ENCODE assay signal across 13 cellular contexts in the genomic region with DNA sequence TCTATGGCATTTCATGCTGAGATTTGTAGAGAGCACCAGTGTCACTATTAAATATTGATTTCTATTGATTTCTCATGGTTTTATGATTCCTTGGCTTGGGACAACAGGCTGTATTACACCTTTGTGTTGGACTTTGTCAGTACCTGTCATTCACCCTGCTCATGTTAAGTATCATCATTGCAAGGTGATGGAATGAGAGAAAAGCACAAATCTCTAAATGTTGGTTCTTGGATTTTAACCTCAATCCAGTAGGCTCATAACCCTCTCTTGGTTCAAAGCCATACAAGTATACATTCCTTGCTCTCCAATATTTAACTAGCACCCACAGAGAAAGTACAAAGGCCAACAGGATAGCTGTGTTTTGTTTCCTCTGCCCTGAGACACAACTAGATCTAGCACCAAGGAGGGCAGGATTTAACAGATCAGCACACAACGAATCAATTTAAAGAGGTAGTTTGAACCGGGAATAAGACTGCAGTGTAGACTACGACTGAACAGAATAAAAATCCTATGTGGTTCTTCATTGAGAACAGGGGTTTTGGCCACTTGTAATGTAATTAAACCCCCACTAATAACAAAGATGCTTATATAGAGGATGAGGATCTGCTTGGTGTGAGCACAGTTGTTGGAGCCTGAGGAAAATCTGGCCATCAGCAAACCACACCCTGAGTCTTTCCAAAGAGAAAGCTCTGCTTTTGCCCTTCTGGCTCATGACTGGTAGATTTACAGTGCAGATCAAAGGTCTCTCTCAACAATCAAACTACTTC.
DNase-seq lines count a peak whose midpoint lies in the region; ATAC-seq, FAIRE-seq and TF ChIP-seq lines count a peak whose summit lies in the region.
"Had no signal": no experiment of that assay in that cellular context is flagged by ENCODE, and none has a peak within 500 bp of the region (broad histone marks: within the 10 kb centered on the region; RNA-seq: fewer than 3 reads in every experiment).

No MANE protein-coding gene starts in this region.

- H3K27me3 ChIP-seq in mucosa of rectum (ENCODE audit: control insufficient read depth in 2 of 2, insufficient read depth in 2 of 2, low read length in 2 of 2): no peaks in the 10 kb centered on the region

- peaks cover 8 to 16% of the 10 kb centered on the region in 2 donors for H3K4me1 ChIP-seq in mucosa of rectum (ENCODE audit: control insufficient read depth in 2 of 2, insufficient read depth in 2 of 2, low read length in 2 of 2)

- 86 to 93% methylated on average over 3 of the region's 3 CpGs for WGBS in lower leg skin, 2 donors

- peak overlapping the region in 1 of 2 donors; percentile 17 for H3K9ac ChIP-seq in mucosa of rectum (ENCODE audit: low read depth in 1 of 2, low read length in 2 of 2)

- ATAC-seq in sciatic nerve: no peak
- ATAC-seq in GM21619 (IDR thresholded peaks at IDR 0.05; ENCODE audit: unreplicated experiment): no peak

- DNase-seq in RCC 7860 (ENCODE audit: low spot score) (peak; percentile 70), kidney tubule cell (ENCODE audit: low spot score) (peak; percentile 77), sciatic nerve (ENCODE audit: low spot score) (no peak), lower leg skin (ENCODE audit: low spot score in 2 of 2) (no peak), AML-193 (lab: John Stamatoyannopoulos, UW) (no peak)
- DNase-seq: C1 segment of cervical spinal cord, DMS53, MM.1S, NCI-H1105, NCI-H1694 treated with DMSO at 0.1 percent for 48 hours had no signal

- FAIRE-seq in RCC 7860 (lab: Jason Lieb, UNC): peak; percentile 90
- FAIRE-seq: H54 had no signal

- H3K4me3 ChIP-seq in mucosa of rectum (ENCODE audit: low read length in 2 of 2) (peak overlapping the region; percentile 7 to 44), lower leg skin (ENCODE audit: low read depth, poor library complexity, severe bottlenecking) (no peak overlapping the region)

- intact Hi-C loops in sciatic nerve (cut with DNase I) (no loop called here), lower leg skin (cut with DNase I; ENCODE audit: low total_unique reads) (no loop called here)

- no peak for TF ChIP-seq CTCF in lower leg skin (IDR thresholded peaks at IDR 0.05)

- peak overlapping the region; percentile 78 to 80 for H3K27ac ChIP-seq in mucosa of rectum (ENCODE audit: low read depth in 2 of 2, low read length in 2 of 2)

- no peak for TF ChIP-seq POLR2A in lower leg skin (IDR thresholded peaks at IDR 0.05)

- no peaks in the 10 kb centered on the region for H3K9me3 ChIP-seq in mucosa of rectum (ENCODE audit: control insufficient read depth in 2 of 2, low read length in 2 of 2)

- no peaks in the 10 kb centered on the region for H3K36me3 ChIP-seq in mucosa of rectum (ENCODE audit: control insufficient read depth in 2 of 2, insufficient read depth in 2 of 2, low read length in 2 of 2)

Comparison
In these comparisons a context has a peak if more than half of its experiments do, and no peak if none do; other contexts are left out.
1. DNase-seq: peak in RCC 7860 (single experiment) and kidney tubule cell (single experiment); none in sciatic nerve (single experiment), lower leg skin (0 of 2) and AML-193 (0 of 2).